In the genomic region with DNA sequence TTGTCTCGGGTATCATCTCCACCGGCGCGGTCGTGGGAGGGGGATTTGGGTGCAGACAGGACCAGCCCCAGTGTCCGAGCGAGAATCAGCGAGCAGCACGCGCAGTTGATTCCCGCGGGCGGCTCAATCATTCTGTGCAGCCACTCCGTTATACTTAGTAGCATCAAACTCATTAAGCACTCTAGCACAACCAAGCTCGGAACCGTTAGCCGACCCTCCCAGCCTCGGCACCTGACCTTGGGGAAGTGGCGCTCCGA, we compare ENCODE assay signal across 1 cellular context.
A peak's percentile ranks its signal among the peaks of the same experiment; 100 is the strongest.
TF ChIP-seq lines count a peak whose summit lies in the region.

No MANE protein-coding gene starts in this region.

TF ChIP-seq in HepG2, 621 proteins besides CTCF, POLR2A, EP300 and RAD21 (continued from another document and continues in another):
- TF ChIP-seq, protein P1, sequence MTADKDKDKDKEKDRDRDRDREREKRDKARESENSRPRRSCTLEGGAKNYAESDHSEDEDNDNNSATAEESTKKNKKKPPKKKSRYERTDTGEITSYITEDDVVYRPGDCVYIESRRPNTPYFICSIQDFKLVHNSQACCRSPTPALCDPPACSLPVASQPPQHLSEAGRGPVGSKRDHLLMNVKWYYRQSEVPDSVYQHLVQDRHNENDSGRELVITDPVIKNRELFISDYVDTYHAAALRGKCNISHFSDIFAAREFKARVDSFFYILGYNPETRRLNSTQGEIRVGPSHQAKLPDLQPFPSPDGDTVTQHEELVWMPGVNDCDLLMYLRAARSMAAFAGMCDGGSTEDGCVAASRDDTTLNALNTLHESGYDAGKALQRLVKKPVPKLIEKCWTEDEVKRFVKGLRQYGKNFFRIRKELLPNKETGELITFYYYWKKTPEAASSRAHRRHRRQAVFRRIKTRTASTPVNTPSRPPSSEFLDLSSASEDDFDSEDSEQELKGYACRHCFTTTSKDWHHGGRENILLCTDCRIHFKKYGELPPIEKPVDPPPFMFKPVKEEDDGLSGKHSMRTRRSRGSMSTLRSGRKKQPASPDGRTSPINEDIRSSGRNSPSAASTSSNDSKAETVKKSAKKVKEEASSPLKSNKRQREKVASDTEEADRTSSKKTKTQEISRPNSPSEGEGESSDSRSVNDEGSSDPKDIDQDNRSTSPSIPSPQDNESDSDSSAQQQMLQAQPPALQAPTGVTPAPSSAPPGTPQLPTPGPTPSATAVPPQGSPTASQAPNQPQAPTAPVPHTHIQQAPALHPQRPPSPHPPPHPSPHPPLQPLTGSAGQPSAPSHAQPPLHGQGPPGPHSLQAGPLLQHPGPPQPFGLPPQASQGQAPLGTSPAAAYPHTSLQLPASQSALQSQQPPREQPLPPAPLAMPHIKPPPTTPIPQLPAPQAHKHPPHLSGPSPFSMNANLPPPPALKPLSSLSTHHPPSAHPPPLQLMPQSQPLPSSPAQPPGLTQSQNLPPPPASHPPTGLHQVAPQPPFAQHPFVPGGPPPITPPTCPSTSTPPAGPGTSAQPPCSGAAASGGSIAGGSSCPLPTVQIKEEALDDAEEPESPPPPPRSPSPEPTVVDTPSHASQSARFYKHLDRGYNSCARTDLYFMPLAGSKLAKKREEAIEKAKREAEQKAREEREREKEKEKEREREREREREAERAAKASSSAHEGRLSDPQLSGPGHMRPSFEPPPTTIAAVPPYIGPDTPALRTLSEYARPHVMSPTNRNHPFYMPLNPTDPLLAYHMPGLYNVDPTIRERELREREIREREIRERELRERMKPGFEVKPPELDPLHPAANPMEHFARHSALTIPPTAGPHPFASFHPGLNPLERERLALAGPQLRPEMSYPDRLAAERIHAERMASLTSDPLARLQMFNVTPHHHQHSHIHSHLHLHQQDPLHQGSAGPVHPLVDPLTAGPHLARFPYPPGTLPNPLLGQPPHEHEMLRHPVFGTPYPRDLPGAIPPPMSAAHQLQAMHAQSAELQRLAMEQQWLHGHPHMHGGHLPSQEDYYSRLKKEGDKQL (CRISPR knock-in tag; IDR thresholded peaks at IDR 0.05; ENCODE audit: low read depth): no peak
- 0 out of 2 replicates have a peak, but pooled peaks have one; percentile 53 for TF ChIP-seq ISX (CRISPR knock-in tag; conservative IDR thresholded peaks at IDR 0.05)
- no peak for TF ChIP-seq SMC3 (IDR thresholded peaks at IDR 0.05; ENCODE audit: low read length)
- TF ChIP-seq POLR2AphosphoS2 (IDR thresholded peaks at IDR 0.05; ENCODE audit: low read depth, low read length): no peak
- TF ChIP-seq U2AF1 (optimal IDR thresholded peaks at IDR 0.05; ENCODE audit: low read depth, low read length): no peak
- TF ChIP-seq HOXA5 (CRISPR knock-in tag; IDR thresholded peaks at IDR 0.05): no peak
- no peak for TF ChIP-seq NFKBIZ (CRISPR knock-in tag; IDR thresholded peaks at IDR 0.05)
- TF ChIP-seq ATAD3A (CRISPR knock-in tag; IDR thresholded peaks at IDR 0.05): no peak
- TF ChIP-seq, protein P2, sequence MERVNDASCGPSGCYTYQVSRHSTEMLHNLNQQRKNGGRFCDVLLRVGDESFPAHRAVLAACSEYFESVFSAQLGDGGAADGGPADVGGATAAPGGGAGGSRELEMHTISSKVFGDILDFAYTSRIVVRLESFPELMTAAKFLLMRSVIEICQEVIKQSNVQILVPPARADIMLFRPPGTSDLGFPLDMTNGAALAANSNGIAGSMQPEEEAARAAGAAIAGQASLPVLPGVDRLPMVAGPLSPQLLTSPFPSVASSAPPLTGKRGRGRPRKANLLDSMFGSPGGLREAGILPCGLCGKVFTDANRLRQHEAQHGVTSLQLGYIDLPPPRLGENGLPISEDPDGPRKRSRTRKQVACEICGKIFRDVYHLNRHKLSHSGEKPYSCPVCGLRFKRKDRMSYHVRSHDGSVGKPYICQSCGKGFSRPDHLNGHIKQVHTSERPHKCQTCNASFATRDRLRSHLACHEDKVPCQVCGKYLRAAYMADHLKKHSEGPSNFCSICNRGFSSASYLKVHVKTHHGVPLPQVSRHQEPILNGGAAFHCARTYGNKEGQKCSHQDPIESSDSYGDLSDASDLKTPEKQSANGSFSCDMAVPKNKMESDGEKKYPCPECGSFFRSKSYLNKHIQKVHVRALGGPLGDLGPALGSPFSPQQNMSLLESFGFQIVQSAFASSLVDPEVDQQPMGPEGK (CRISPR knock-in tag; IDR thresholded peaks at IDR 0.05): no peak
- no peak for TF ChIP-seq ZNF598 (CRISPR knock-in tag; IDR thresholded peaks at IDR 0.05; ENCODE audit: borderline replicate concordance)
- peak; percentile 65; the same call in 1 of the 2 replicates for TF ChIP-seq ZNF256 (CRISPR knock-in tag; conservative IDR thresholded peaks at IDR 0.05)
- TF ChIP-seq MXD4 (CRISPR knock-in tag; IDR thresholded peaks at IDR 0.05): no peak; the same call in 1 of the 2 replicates
- TF ChIP-seq ZNF44 (CRISPR knock-in tag; IDR thresholded peaks at IDR 0.05): 0 out of 2 replicates have a peak, but pooled peaks have one; percentile 47
- no peak for TF ChIP-seq TRIM24 (CRISPR knock-in tag; IDR thresholded peaks at IDR 0.05)
- no peak for TF ChIP-seq HNRNPK (IDR thresholded peaks at IDR 0.05; ENCODE audit: low read depth, low read length, poor library complexity, severe bottlenecking)
- no peak for TF ChIP-seq ZFP90 (CRISPR knock-in tag; IDR thresholded peaks at IDR 0.05; ENCODE audit: borderline replicate concordance)
- 0 out of 2 replicates have a peak, but pooled peaks have one; percentile 62 for TF ChIP-seq ZNF788 (CRISPR knock-in tag; IDR thresholded peaks at IDR 0.05; ENCODE audit: borderline replicate concordance)
- TF ChIP-seq GFI1 (CRISPR knock-in tag; IDR thresholded peaks at IDR 0.05; ENCODE audit: borderline replicate concordance): no peak
- TF ChIP-seq HOXA3 (CRISPR knock-in tag; IDR thresholded peaks at IDR 0.05): no peak
- TF ChIP-seq MBNL3 (CRISPR knock-in tag; conservative IDR thresholded peaks at IDR 0.05): no peak
- no peak for TF ChIP-seq TARDBP (CRISPR knock-in tag; IDR thresholded peaks at IDR 0.05)
- TF ChIP-seq ETV5 (CRISPR knock-in tag; IDR thresholded peaks at IDR 0.05; ENCODE audit: borderline replicate concordance): no peak
- TF ChIP-seq ZNF205 (CRISPR knock-in tag; IDR thresholded peaks at IDR 0.05): no peak
- TF ChIP-seq SP1 (IDR thresholded peaks at IDR 0.05): no peak
- TF ChIP-seq SP1 (CRISPR knock-in tag; IDR thresholded peaks at IDR 0.05): no peak
- no peak for TF ChIP-seq MAF1 (CRISPR knock-in tag; IDR thresholded peaks at IDR 0.05; ENCODE audit: borderline replicate concordance)
- no peak for TF ChIP-seq FOXJ3 (CRISPR knock-in tag; IDR thresholded peaks at IDR 0.05; ENCODE audit: borderline replicate concordance)
- no peak for TF ChIP-seq HOXA9 (CRISPR knock-in tag; IDR thresholded peaks at IDR 0.05; ENCODE audit: borderline replicate concordance)
- TF ChIP-seq SMYD3 (CRISPR knock-in tag; IDR thresholded peaks at IDR 0.05): 0 out of 2 replicates have a peak, but pooled peaks have one; percentile 68
- TF ChIP-seq ZNF776 (CRISPR knock-in tag; IDR thresholded peaks at IDR 0.05): 0 out of 2 replicates have a peak, but pooled peaks have one; percentile 42
- TF ChIP-seq ZNF724P (CRISPR knock-in tag; IDR thresholded peaks at IDR 0.05; ENCODE audit: borderline replicate concordance): no peak
- TF ChIP-seq MTF1 (CRISPR knock-in tag; IDR thresholded peaks at IDR 0.05): no peak
- TF ChIP-seq RARA (CRISPR knock-in tag; IDR thresholded peaks at IDR 0.05): no peak
- TF ChIP-seq ZSCAN31 (CRISPR knock-in tag; IDR thresholded peaks at IDR 0.05; ENCODE audit: low read depth): peak; percentile 56; the same call in 1 of the 2 replicates
- TF ChIP-seq DNMT1 (CRISPR knock-in tag; IDR thresholded peaks at IDR 0.05): no peak
- TF ChIP-seq, protein P3, sequence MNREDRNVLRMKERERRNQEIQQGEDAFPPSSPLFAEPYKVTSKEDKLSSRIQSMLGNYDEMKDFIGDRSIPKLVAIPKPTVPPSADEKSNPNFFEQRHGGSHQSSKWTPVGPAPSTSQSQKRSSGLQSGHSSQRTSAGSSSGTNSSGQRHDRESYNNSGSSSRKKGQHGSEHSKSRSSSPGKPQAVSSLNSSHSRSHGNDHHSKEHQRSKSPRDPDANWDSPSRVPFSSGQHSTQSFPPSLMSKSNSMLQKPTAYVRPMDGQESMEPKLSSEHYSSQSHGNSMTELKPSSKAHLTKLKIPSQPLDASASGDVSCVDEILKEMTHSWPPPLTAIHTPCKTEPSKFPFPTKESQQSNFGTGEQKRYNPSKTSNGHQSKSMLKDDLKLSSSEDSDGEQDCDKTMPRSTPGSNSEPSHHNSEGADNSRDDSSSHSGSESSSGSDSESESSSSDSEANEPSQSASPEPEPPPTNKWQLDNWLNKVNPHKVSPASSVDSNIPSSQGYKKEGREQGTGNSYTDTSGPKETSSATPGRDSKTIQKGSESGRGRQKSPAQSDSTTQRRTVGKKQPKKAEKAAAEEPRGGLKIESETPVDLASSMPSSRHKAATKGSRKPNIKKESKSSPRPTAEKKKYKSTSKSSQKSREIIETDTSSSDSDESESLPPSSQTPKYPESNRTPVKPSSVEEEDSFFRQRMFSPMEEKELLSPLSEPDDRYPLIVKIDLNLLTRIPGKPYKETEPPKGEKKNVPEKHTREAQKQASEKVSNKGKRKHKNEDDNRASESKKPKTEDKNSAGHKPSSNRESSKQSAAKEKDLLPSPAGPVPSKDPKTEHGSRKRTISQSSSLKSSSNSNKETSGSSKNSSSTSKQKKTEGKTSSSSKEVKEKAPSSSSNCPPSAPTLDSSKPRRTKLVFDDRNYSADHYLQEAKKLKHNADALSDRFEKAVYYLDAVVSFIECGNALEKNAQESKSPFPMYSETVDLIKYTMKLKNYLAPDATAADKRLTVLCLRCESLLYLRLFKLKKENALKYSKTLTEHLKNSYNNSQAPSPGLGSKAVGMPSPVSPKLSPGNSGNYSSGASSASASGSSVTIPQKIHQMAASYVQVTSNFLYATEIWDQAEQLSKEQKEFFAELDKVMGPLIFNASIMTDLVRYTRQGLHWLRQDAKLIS (CRISPR knock-in tag; IDR thresholded peaks at IDR 0.05): 0 out of 2 replicates have a peak, but pooled peaks have one; percentile 63
- no peak for TF ChIP-seq MTF2 (CRISPR knock-in tag; IDR thresholded peaks at IDR 0.05; ENCODE audit: borderline replicate concordance)
- no peak for TF ChIP-seq PLRG1 (conservative IDR thresholded peaks at IDR 0.05)
- TF ChIP-seq, protein P4, sequence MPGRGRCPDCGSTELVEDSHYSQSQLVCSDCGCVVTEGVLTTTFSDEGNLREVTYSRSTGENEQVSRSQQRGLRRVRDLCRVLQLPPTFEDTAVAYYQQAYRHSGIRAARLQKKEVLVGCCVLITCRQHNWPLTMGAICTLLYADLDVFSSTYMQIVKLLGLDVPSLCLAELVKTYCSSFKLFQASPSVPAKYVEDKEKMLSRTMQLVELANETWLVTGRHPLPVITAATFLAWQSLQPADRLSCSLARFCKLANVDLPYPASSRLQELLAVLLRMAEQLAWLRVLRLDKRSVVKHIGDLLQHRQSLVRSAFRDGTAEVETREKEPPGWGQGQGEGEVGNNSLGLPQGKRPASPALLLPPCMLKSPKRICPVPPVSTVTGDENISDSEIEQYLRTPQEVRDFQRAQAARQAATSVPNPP (CRISPR knock-in tag; IDR thresholded peaks at IDR 0.05): 0 out of 2 replicates have a peak, but pooled peaks have one; percentile 15
- TF ChIP-seq ZNF83 (CRISPR knock-in tag; IDR thresholded peaks at IDR 0.05; ENCODE audit: borderline replicate concordance): no peak
- TF ChIP-seq TEAD2 (CRISPR knock-in tag; IDR thresholded peaks at IDR 0.05): no peak
- TF ChIP-seq, protein P5, sequence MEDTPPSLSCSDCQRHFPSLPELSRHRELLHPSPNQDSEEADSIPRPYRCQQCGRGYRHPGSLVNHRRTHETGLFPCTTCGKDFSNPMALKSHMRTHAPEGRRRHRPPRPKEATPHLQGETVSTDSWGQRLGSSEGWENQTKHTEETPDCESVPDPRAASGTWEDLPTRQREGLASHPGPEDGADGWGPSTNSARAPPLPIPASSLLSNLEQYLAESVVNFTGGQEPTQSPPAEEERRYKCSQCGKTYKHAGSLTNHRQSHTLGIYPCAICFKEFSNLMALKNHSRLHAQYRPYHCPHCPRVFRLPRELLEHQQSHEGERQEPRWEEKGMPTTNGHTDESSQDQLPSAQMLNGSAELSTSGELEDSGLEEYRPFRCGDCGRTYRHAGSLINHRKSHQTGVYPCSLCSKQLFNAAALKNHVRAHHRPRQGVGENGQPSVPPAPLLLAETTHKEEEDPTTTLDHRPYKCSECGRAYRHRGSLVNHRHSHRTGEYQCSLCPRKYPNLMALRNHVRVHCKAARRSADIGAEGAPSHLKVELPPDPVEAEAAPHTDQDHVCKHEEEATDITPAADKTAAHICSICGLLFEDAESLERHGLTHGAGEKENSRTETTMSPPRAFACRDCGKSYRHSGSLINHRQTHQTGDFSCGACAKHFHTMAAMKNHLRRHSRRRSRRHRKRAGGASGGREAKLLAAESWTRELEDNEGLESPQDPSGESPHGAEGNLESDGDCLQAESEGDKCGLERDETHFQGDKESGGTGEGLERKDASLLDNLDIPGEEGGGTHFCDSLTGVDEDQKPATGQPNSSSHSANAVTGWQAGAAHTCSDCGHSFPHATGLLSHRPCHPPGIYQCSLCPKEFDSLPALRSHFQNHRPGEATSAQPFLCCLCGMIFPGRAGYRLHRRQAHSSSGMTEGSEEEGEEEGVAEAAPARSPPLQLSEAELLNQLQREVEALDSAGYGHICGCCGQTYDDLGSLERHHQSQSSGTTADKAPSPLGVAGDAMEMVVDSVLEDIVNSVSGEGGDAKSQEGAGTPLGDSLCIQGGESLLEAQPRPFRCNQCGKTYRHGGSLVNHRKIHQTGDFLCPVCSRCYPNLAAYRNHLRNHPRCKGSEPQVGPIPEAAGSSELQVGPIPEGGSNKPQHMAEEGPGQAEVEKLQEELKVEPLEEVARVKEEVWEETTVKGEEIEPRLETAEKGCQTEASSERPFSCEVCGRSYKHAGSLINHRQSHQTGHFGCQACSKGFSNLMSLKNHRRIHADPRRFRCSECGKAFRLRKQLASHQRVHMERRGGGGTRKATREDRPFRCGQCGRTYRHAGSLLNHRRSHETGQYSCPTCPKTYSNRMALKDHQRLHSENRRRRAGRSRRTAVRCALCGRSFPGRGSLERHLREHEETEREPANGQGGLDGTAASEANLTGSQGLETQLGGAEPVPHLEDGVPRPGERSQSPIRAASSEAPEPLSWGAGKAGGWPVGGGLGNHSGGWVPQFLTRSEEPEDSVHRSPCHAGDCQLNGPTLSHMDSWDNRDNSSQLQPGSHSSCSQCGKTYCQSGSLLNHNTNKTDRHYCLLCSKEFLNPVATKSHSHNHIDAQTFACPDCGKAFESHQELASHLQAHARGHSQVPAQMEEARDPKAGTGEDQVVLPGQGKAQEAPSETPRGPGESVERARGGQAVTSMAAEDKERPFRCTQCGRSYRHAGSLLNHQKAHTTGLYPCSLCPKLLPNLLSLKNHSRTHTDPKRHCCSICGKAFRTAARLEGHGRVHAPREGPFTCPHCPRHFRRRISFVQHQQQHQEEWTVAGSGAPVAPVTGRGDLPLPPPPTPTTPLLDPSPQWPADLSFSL (CRISPR knock-in tag; IDR thresholded peaks at IDR 0.05): no peak
- TF ChIP-seq HCFC1 (IDR thresholded peaks at IDR 0.05; ENCODE audit: low read depth, low read length): no peak
- TF ChIP-seq ZNF367 (CRISPR knock-in tag; IDR thresholded peaks at IDR 0.05; ENCODE audit: borderline replicate concordance): no peak
- TF ChIP-seq ZKSCAN1 (IDR thresholded peaks at IDR 0.05; ENCODE audit: low read length): no peak
- TF ChIP-seq ZNF180 (CRISPR knock-in tag; IDR thresholded peaks at IDR 0.05; ENCODE audit: borderline replicate concordance, low read depth): no peak
- TF ChIP-seq MAFG (CRISPR knock-in tag; IDR thresholded peaks at IDR 0.05): no peak
- no peak for TF ChIP-seq SRY (CRISPR knock-in tag; IDR thresholded peaks at IDR 0.05)
- TF ChIP-seq ARNT (IDR thresholded peaks at IDR 0.05): no peak
- TF ChIP-seq, protein P6, sequence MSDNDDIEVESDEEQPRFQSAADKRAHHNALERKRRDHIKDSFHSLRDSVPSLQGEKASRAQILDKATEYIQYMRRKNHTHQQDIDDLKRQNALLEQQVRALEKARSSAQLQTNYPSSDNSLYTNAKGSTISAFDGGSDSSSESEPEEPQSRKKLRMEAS (IDR thresholded peaks at IDR 0.05): no peak
- TF ChIP-seq HOXD1 (CRISPR knock-in tag; IDR thresholded peaks at IDR 0.05): no peak
- TF ChIP-seq ATF1 (CRISPR knock-in tag; IDR thresholded peaks at IDR 0.05): no peak
